29 cellular contexts compared by ENCODE assay signal in genomic region chr4:86551387-86551786, GRCh38.
"Had no signal": no experiment of that assay in that cellular context is flagged by ENCODE, and none has a peak within 500 bp of the region (broad histone marks: within the 10 kb centered on the region; RNA-seq: fewer than 3 reads in every experiment).

No MANE protein-coding gene starts in this region.

- H3K4me1 ChIP-seq: colonic mucosa, esophagus muscularis mucosa, gastrocnemius medialis, gastroesophageal sphincter had no signal

- H3K4me3 ChIP-seq: colonic mucosa, coronary artery, dorsolateral prefrontal cortex, esophagus muscularis mucosa, esophagus squamous epithelium, gastrocnemius medialis, gastroesophageal sphincter, heart left ventricle, heart right ventricle had no signal

- DNase-seq: colonic mucosa; cortex of kidney; dermis blood vessel endothelial cell; dorsolateral prefrontal cortex; effector CD4-positive, alpha-beta T cell; effector CD8-positive, alpha-beta T cell; effector memory CD4-positive, alpha-beta T cell; effector memory CD8-positive, alpha-beta T cell; endodermal cell; erythroblast; esophagus squamous epithelium; foreskin fibroblast; foreskin keratinocyte; foreskin melanocyte; gastrocnemius medialis; glutamatergic neuron; head of caudate nucleus; heart left ventricle; heart right ventricle had no signal

- ATAC-seq: effector memory CD8-positive, alpha-beta T cell; esophagus mucosa; foreskin keratinocyte; gastrocnemius medialis; gastroesophageal sphincter; heart left ventricle; heart right ventricle had no signal

- FAIRE-seq: colon, endometrium, endothelial cell of umbilical vein, frontal cortex had no signal

- H3K27me3 ChIP-seq: colonic mucosa, dorsolateral prefrontal cortex, esophagus muscularis mucosa, esophagus squamous epithelium, foreskin keratinocyte, gastrocnemius medialis, gastroesophageal sphincter, heart left ventricle had no signal

- H3K4me3 Mint-ChIP-seq: dendritic cell treated with granulocyte-macrophage colony-stimulating factor and Interleukin-4, amounts not matched to agents 40 ng/mL and 50 ng/mL, for 4 days; effector memory CD8-positive, alpha-beta T cell; endodermal cell had no signal

- H3K27ac ChIP-seq: colonic mucosa, coronary artery, dorsolateral prefrontal cortex, epithelial cell of prostate, esophagus muscularis mucosa, esophagus squamous epithelium, foreskin keratinocyte, gastrocnemius medialis, gastroesophageal sphincter, heart left ventricle, heart right ventricle had no signal

- H3K9me3 ChIP-seq: colonic mucosa, esophagus muscularis mucosa, esophagus squamous epithelium, gastrocnemius medialis, gastroesophageal sphincter, heart left ventricle had no signal

- H3K36me3 ChIP-seq: colonic mucosa, esophagus muscularis mucosa, esophagus squamous epithelium, gastrocnemius medialis, gastroesophageal sphincter, heart left ventricle, heart right ventricle had no signal

- H3K27me3 Mint-ChIP-seq: effector memory CD8-positive, alpha-beta T cell had no signal

- H3K27ac Mint-ChIP-seq: dendritic cell treated with granulocyte-macrophage colony-stimulating factor and Interleukin-4, amounts not matched to agents 40 ng/mL and 50 ng/mL, for 4 days; endodermal cell had no signal
